Comparison of ENCODE assay signal across 8 cellular contexts in genomic region chr1:115648717-115649691, GRCh38. TPM values are rescaled to one million over a fixed set of nuclear protein-coding genes. Genes with fewer than 3 reads are reported as not detected.
DNase-seq lines count a peak whose midpoint lies in the region; ATAC-seq, FAIRE-seq and TF ChIP-seq lines count a peak whose summit lies in the region.

No MANE protein-coding gene starts in this region.

- peak overlapping the region; percentile 98 for H3K4ac ChIP-seq in mesendoderm (ENCODE audit: low read depth, low read length)

- no CpG with 5 or more reads among the region's 13 CpGs for WGBS in mesendoderm (ENCODE audit: extremely low coverage, insufficient coverage, low lambda C conversion rate)
- 93% methylated on average over 13 of the region's 13 CpGs for whole genome bisulfite sequencing in HepG2 (ENCODE audit: low lambda C conversion rate)

- TF ChIP-seq CTCF in HepG2 (CRISPR knock-in tag; IDR thresholded peaks at IDR 0.05) (no peak), breast epithelium (IDR thresholded peaks at IDR 0.05) (no peak)

- H3K18ac ChIP-seq in mesendoderm (ENCODE audit: low read length): peak overlapping the region; percentile 63

- TF ChIP-seq RAD21 in HepG2 (CRISPR knock-in tag; IDR thresholded peaks at IDR 0.05): no peak

- no peak for FAIRE-seq in HepG2 (lab: Jason Lieb, UNC)

- H4K20me1 ChIP-seq in HepG2 (ENCODE audit: insufficient read depth, low read length): no peaks in the 10 kb centered on the region

- peak overlapping the region; percentile 99 for H3K27ac ChIP-seq in mesendoderm (ENCODE audit: low read depth, low read length)
- no peak overlapping the region for H3K27ac ChIP-seq in HepG2 (ENCODE audit: extremely low read length, insufficient read depth, low read length)
- H3K27ac ChIP-seq in breast epithelium: no peak overlapping the region

- H4K5ac ChIP-seq in mesendoderm (ENCODE audit: low read length): peak overlapping the region; percentile 14

- TF ChIP-seq POLR2A in HepG2 (IDR thresholded peaks at IDR 0.05; ENCODE audit: insufficient read depth in 1 of 2, low read depth in 2 of 2, low read length in 2 of 2) (no peak), breast epithelium (IDR thresholded peaks at IDR 0.05) (no peak)

- POLR2A ChIA-PET in HepG2 (lab: Yijun Ruan, JAX): no interaction called here

- no peak overlapping the region for H2BK15ac ChIP-seq in mesendoderm (replicated peaks; ENCODE audit: low read depth)

- H4K8ac ChIP-seq in mesendoderm (ENCODE audit: low read depth, low read length): peak overlapping the region; percentile 1

- no peak overlapping the region for H2AFZ ChIP-seq in HepG2 (ENCODE audit: low read length)

- peak overlapping the region; percentile 93 for H2BK120ac ChIP-seq in mesendoderm (ENCODE audit: low read depth, low read length)

- DNase-seq in activated CD4-positive, CD25-positive, alpha-beta regulatory T cell treated with anti-CD3 and anti-CD28 coated beads, Interleukin-2, amount 50 U/mL, for 72 hours: no peak
- peak; percentile 69 to 72 for DNase-seq in NCI-H526 (lab: John Stamatoyannopoulos, UW)
- DNase-seq in mesendoderm: peak; percentile 89
- DNase-seq in HepG2 (ENCODE audit: low spot score): no peak
- DNase-seq in NCI-H345 (lab: John Stamatoyannopoulos, UW): no peak
- no peak for DNase-seq in breast epithelium (ENCODE audit: low spot score in 2 of 2)

- peak overlapping the region; percentile 87 for H2AK5ac ChIP-seq in mesendoderm (ENCODE audit: low read length)

- peaks cover 52% of the 10 kb centered on the region for H3K4me1 ChIP-seq in mesendoderm (ENCODE audit: control insufficient read depth, low read depth, low read length)
- H3K4me1 ChIP-seq in HepG2 (ENCODE audit: insufficient read depth, low read length): peaks cover 25% of the 10 kb centered on the region
- no peaks in the 10 kb centered on the region for H3K4me1 ChIP-seq in breast epithelium

- peaks cover 19% of the 10 kb centered on the region for H3K79me1 ChIP-seq in mesendoderm (ENCODE audit: low read length)

- in situ Hi-C loops in HepG2 (cut with HindIII; ENCODE audit: extremely low pct_ligation_motif_present, low pct_unique_long_range_greater_than_20kb): no loop called here

- peak overlapping the region; percentile 98 for H2BK5ac ChIP-seq in mesendoderm (ENCODE audit: low read length)

- intact Hi-C loops in HepG2 (cut with micrococcal nuclease; ENCODE audit: unreplicated experiment): no loop called here
- intact Hi-C loops in breast epithelium (cut with DNase I; ENCODE audit: low total_unique reads): no loop called here

- CTCF ChIA-PET in HepG2 (lab: Yijun Ruan, JAX; ENCODE audit: low intra/inter-chr PET ratio, low total read pairs): no interaction called here

- BruUV-seq in HepG2 (replicated peaks; lab: Mats Ljungman, UMichigan): no TSS peak

- H3K9me3 ChIP-seq in HepG2 (ENCODE audit: low read length) (no peaks in the 10 kb centered on the region), breast epithelium (no peaks in the 10 kb centered on the region)

- H3K27me3 ChIP-seq in mesendoderm (ENCODE audit: insufficient read depth, low read length, poor library complexity): no peaks in the 10 kb centered on the region
- no peaks in the 10 kb centered on the region for H3K27me3 ChIP-seq in HepG2 (ENCODE audit: control insufficient read depth in 1 of 2, insufficient read depth in 2 of 2, low read length in 2 of 2)
- no peaks in the 10 kb centered on the region for H3K27me3 ChIP-seq in breast epithelium

- H3K36me3 ChIP-seq in mesendoderm (ENCODE audit: control insufficient read depth, insufficient read depth, low read length): peaks cover 5% of the 10 kb centered on the region
- peaks cover 5 to 31% of the 10 kb centered on the region in 2 experiments; a peak in 4 of 5 replicates for H3K36me3 ChIP-seq in HepG2 (replicated peaks in 1 of 2; ENCODE audit: control insufficient read depth in 1 of 2, insufficient read depth in 2 of 2, low read length in 2 of 2)
- no peaks in the 10 kb centered on the region for H3K36me3 ChIP-seq in breast epithelium

- H3K23ac ChIP-seq in mesendoderm (ENCODE audit: low read length): no peak overlapping the region

- H3K4me3 ChIP-seq in mesendoderm (ENCODE audit: low read length): no peak overlapping the region
- H3K4me3 ChIP-seq in HepG2 (replicated peaks in 1 of 3; ENCODE audit: insufficient read depth in 1 of 3, low read depth in 2 of 3, low read length in 3 of 3): no peak overlapping the region
- H3K4me3 ChIP-seq in breast epithelium: no peak overlapping the region

- peak; percentile 75 for ATAC-seq in activated CD4-positive, CD25-positive, alpha-beta regulatory T cell treated with anti-CD3 and anti-CD28 coated beads, Interleukin-2, amount 50 U/mL, for 24 hours
- peak; percentile 95 for ATAC-seq in HG02588 (IDR thresholded peaks at IDR 0.05; ENCODE audit: unreplicated experiment)
- no peak for ATAC-seq in HepG2

- TF ChIP-seq EP300 in HepG2 (IDR thresholded peaks at IDR 0.05; ENCODE audit: low read depth in 2 of 2, low read length in 2 of 2) (no peak), HepG2 (CRISPR knock-in tag; IDR thresholded peaks at IDR 0.05; ENCODE audit: borderline replicate concordance) (no peak)

- peak overlapping the region; percentile 67 for H3K9ac ChIP-seq in mesendoderm (ENCODE audit: low read length)
- no peak overlapping the region for H3K9ac ChIP-seq in HepG2 (ENCODE audit: insufficient read depth, low read depth, low read length)

- H3K56ac ChIP-seq in mesendoderm (ENCODE audit: low read length): peak overlapping the region; percentile 86

- H3K79me2 ChIP-seq in mesendoderm (ENCODE audit: control insufficient read depth, insufficient read depth, low read length) (peaks cover 64% of the 10 kb centered on the region), HepG2 (ENCODE audit: insufficient read depth, low read length) (peaks cover 54% of the 10 kb centered on the region)

- peak overlapping the region; percentile 20 for H3K4me2 ChIP-seq in mesendoderm (ENCODE audit: low read length)
- no peak overlapping the region for H3K4me2 ChIP-seq in HepG2 (ENCODE audit: low read depth, low read length)

TF ChIP-seq in HepG2, 621 proteins besides CTCF, POLR2A, EP300 and RAD21:
- no peak for TF ChIP-seq TEAD2 (CRISPR knock-in tag; IDR thresholded peaks at IDR 0.05)
- TF ChIP-seq YEATS2 (CRISPR knock-in tag; IDR thresholded peaks at IDR 0.05; ENCODE audit: borderline replicate concordance): no peak
- TF ChIP-seq ZNF616 (CRISPR knock-in tag; IDR thresholded peaks at IDR 0.05; ENCODE audit: low read depth): no peak
- TF ChIP-seq MEIS2 (CRISPR knock-in tag; IDR thresholded peaks at IDR 0.05): no peak
- peak in 1 of 2 experiments; percentile 33; a peak in 2 of 4 replicates for TF ChIP-seq MAFK (conservative IDR thresholded peaks at IDR 0.05 in 1 of 2, IDR thresholded peaks at IDR 0.05 in 1 of 2; ENCODE audit: low read length in 2 of 2)

RNA-seq across cellular contexts. Expression of gene VANGL1, which starts 7.2 kb away (rescaled TPM):
- polyA plus RNA-seq in mesendoderm (2013, experiment 1 of 2): 71.3 TPM
- 69.6 TPM for polyA plus RNA-seq in mesendoderm (2013, experiment 2 of 2)
- total RNA-seq in HepG2 (2016; rRNA removed; fragmentation: Illumina TruSeq; extraction: Trizol) (5.9 and 9.4 TPM in 2 replicates), breast epithelium (1 to 10 TPM; 6.6 to 7.5 (median 7.5) TPM)
- 3.4 and 3.7 TPM in 2 replicates for total RNA-seq in HepG2 (2016; cell fraction: cytosol; rRNA removed; fragmentation: Illumina TruSeq; extraction: Trizol; ENCODE audit: low read depth)
- 5.7 and 8.5 TPM in 2 replicates for total RNA-seq in HepG2 (2016; cell fraction: insoluble cytoplasmic fraction; rRNA removed; fragmentation: Illumina TruSeq; extraction: Trizol)
- 5.7 and 6.0 TPM in 2 replicates for total RNA-seq in HepG2 (2016; cell fraction: membrane; rRNA removed; fragmentation: Illumina TruSeq; extraction: Trizol)
- total RNA-seq in HepG2 (2016; cell fraction: nucleus; rRNA removed; fragmentation: Illumina TruSeq; extraction: Trizol): 10.0 and 12.8 TPM in 2 replicates
- 5.3 TPM in 2 replicates for polyA plus RNA-seq in HepG2 (2011; rRNA removed)
- polyA plus RNA-seq in HepG2 (2011; cell fraction: cytosol; rRNA removed): 5.1 and 5.3 TPM in 2 replicates
- 4.1 and 5.0 TPM in 2 replicates for polyA plus RNA-seq in HepG2 (2011; cell fraction: nucleus; rRNA removed)
- 3.7 and 4.2 TPM in 2 replicates for polyA plus RNA-seq in HepG2 (2012)
- 1.4 and 1.6 TPM in 2 replicates for polyA plus RNA-seq in HepG2 (2016; cell fraction: cytosol; fragmentation: Illumina TruSeq; extraction: Trizol; ENCODE audit: low read depth)
- polyA plus RNA-seq in HepG2 (2016; cell fraction: insoluble cytoplasmic fraction; fragmentation: Illumina TruSeq; extraction: Trizol; ENCODE audit: low read depth): 4.2 and 5.8 TPM in 2 replicates
- 2.6 and 2.7 TPM in 2 replicates for polyA plus RNA-seq in HepG2 (2016; cell fraction: membrane; fragmentation: Illumina TruSeq; extraction: Trizol; ENCODE audit: low read depth)
- 10.3 and 10.4 TPM in 2 replicates for polyA plus RNA-seq in HepG2 (2016; cell fraction: nucleus; fragmentation: Illumina TruSeq; extraction: Trizol; ENCODE audit: insufficient read depth, low read depth)
- polyA minus RNA-seq in HepG2 (2011; rRNA and poly(A)+ RNA removed; ENCODE audit: low replicate concordance): 14.7 and 37.5 TPM in 2 replicates
- 4.2 and 5.7 TPM in 2 replicates for polyA minus RNA-seq in HepG2 (2011; cell fraction: cytosol; rRNA and poly(A)+ RNA removed)
- polyA minus RNA-seq in HepG2 (2011; cell fraction: nucleus; rRNA and poly(A)+ RNA removed): 5.3 and 7.2 TPM in 2 replicates

Comparison
In these comparisons a context has a peak if more than half of its experiments do, and no peak if none do; other contexts are left out.
1. DNase-seq: peak in NCI-H526 (2 of 2) and mesendoderm (single experiment); none in activated CD4-positive, CD25-positive, alpha-beta regulatory T cell treated with anti-CD3 and anti-CD28 coated beads, Interleukin-2, amount 50 U/mL, for 72 hours (single experiment), HepG2 (single experiment), NCI-H345 (single experiment) and breast epithelium (0 of 2).